ENCODE assay signal across 1 cellular context in the genomic region with DNA sequence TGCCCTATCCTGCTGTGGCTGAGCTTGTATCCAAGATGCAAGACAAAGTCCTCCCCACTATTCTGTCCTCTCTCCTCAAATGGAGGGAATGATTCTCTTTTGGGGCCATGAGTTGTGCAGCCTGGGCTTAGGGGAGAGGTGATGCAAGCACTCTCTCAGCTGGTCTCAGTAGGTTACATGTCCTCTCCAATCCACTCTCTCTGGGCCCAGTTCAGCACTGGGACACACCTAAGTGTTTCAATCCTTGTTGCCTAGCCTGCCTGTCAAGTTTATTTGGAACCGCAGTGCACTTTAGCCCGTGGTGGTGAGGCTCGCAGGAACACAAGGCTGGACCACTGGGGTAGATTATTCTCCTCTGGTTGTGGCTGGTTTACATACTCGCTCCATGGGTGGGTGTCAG.
TF ChIP-seq lines count a peak whose summit lies in the region.

No MANE protein-coding gene starts in this region.

TF ChIP-seq in K562, 482 proteins besides CTCF, POLR2A, EP300 and RAD21 (continued from another document):
- TF ChIP-seq, protein P1, sequence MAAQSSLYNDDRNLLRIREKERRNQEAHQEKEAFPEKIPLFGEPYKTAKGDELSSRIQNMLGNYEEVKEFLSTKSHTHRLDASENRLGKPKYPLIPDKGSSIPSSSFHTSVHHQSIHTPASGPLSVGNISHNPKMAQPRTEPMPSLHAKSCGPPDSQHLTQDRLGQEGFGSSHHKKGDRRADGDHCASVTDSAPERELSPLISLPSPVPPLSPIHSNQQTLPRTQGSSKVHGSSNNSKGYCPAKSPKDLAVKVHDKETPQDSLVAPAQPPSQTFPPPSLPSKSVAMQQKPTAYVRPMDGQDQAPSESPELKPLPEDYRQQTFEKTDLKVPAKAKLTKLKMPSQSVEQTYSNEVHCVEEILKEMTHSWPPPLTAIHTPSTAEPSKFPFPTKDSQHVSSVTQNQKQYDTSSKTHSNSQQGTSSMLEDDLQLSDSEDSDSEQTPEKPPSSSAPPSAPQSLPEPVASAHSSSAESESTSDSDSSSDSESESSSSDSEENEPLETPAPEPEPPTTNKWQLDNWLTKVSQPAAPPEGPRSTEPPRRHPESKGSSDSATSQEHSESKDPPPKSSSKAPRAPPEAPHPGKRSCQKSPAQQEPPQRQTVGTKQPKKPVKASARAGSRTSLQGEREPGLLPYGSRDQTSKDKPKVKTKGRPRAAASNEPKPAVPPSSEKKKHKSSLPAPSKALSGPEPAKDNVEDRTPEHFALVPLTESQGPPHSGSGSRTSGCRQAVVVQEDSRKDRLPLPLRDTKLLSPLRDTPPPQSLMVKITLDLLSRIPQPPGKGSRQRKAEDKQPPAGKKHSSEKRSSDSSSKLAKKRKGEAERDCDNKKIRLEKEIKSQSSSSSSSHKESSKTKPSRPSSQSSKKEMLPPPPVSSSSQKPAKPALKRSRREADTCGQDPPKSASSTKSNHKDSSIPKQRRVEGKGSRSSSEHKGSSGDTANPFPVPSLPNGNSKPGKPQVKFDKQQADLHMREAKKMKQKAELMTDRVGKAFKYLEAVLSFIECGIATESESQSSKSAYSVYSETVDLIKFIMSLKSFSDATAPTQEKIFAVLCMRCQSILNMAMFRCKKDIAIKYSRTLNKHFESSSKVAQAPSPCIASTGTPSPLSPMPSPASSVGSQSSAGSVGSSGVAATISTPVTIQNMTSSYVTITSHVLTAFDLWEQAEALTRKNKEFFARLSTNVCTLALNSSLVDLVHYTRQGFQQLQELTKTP (IDR thresholded peaks at IDR 0.05; ENCODE audit: low read depth in 1 of 2, partially characterized antibody in 2 of 2), result no peak
- TF ChIP-seq PRDM10 (IDR thresholded peaks at IDR 0.05; ENCODE audit: partially characterized antibody), result no peak
- TF ChIP-seq ZKSCAN8 (CRISPR knock-in tag; IDR thresholded peaks at IDR 0.05), result no peak
- TF ChIP-seq GTF2E2 (tag; IDR thresholded peaks at IDR 0.05), result no peak
- no peak for TF ChIP-seq ZNF12 (CRISPR knock-in tag; IDR thresholded peaks at IDR 0.05)
- TF ChIP-seq, protein P2, sequence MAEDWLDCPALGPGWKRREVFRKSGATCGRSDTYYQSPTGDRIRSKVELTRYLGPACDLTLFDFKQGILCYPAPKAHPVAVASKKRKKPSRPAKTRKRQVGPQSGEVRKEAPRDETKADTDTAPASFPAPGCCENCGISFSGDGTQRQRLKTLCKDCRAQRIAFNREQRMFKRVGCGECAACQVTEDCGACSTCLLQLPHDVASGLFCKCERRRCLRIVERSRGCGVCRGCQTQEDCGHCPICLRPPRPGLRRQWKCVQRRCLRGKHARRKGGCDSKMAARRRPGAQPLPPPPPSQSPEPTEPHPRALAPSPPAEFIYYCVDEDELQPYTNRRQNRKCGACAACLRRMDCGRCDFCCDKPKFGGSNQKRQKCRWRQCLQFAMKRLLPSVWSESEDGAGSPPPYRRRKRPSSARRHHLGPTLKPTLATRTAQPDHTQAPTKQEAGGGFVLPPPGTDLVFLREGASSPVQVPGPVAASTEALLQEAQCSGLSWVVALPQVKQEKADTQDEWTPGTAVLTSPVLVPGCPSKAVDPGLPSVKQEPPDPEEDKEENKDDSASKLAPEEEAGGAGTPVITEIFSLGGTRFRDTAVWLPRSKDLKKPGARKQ (CRISPR knock-in tag; IDR thresholded peaks at IDR 0.05), result no peak
- no peak for TF ChIP-seq HNRNPK (IDR thresholded peaks at IDR 0.05; ENCODE audit: low read depth, low read length, poor library complexity, severe bottlenecking)
- no peak for TF ChIP-seq ILF3 (IDR thresholded peaks at IDR 0.05; ENCODE audit: borderline replicate concordance)
- no peak for TF ChIP-seq VEZF1 (CRISPR knock-in tag; IDR thresholded peaks at IDR 0.05)
- TF ChIP-seq ZNF407 (IDR thresholded peaks at IDR 0.05; ENCODE audit: low read depth), result no peak
- TF ChIP-seq MTA1 (IDR thresholded peaks at IDR 0.05; ENCODE audit: borderline replicate concordance), result no peak
- TF ChIP-seq, protein P3, sequence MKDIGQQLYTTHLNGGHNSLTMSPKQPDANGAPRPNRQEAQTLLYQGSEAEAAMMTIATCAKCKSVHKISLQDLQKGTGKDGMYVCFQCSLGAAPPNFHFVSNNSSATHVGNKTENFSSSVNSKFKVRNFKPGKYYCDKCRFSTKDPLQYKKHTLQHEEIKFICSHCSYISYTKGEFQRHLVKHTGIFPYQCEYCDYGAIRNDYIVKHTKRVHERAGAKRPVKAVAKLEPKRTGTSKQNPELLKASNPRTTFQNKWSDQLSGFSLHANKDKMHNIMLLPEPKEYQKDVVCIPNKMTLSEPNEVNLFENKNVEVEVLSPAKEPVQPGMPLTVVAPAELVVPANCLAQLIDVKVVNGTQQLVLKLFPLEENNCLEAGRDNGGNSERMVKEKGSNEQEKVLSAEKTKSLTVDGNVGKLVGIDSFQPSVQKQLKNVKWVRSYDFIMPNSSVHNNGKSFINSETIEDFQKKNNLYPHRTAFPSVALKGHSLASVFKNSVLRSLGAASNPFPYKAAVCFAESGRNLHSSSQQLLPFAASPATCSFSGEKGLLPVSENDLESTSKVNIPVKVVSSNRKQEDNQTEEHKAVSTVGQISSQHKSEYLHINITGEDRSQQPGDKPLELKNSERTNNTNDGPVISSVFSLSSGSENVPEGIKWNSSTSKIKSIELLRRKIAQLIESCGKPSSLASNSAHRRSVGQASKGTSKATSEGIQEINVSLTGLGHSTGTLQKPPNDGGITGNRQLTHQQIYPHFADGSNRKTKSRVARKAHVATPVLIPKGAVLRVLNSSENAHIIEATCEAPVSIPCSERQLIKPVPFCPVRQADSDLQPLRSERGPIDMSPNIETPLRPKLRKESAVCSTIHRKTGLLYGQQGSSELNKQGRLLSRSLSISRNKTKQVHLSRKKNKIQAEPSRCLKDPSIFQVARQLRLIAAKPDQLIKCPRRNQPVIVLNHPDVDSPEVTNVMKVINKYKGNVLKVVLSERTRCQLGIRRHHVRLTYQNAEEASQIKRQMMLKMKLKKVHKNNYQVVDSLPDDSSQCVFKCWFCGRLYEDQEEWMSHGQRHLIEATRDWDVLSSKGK (CRISPR knock-in tag; IDR thresholded peaks at IDR 0.05), result no peak
- TF ChIP-seq, protein P4, sequence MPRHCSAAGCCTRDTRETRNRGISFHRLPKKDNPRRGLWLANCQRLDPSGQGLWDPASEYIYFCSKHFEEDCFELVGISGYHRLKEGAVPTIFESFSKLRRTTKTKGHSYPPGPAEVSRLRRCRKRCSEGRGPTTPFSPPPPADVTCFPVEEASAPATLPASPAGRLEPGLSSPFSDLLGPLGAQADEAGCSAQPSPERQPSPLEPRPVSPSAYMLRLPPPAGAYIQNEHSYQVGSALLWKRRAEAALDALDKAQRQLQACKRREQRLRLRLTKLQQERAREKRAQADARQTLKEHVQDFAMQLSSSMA (CRISPR knock-in tag; IDR thresholded peaks at IDR 0.05), result no peak
- TF ChIP-seq MEF2A (IDR thresholded peaks at IDR 0.05; ENCODE audit: control insufficient read depth, low read depth, low read length), result no peak
- TF ChIP-seq SMARCA5 (IDR thresholded peaks at IDR 0.05), result no peak
- TF ChIP-seq MNT (conservative IDR thresholded peaks at IDR 0.05), result no peak
